In genomic region chr9:37707748-37708147, GRCh38 we compare ENCODE assay signal across 3 cellular contexts.
A peak's percentile ranks its signal among the peaks of the same experiment; 100 is the strongest.
TF ChIP-seq lines count a peak whose summit lies in the region.

No MANE protein-coding gene starts in this region.

TF ChIP-seq in liver, 16 proteins besides CTCF, POLR2A, EP300 and RAD21:
- TF ChIP-seq SP1 (IDR thresholded peaks at IDR 0.05) (peak; percentile 63), REST (IDR thresholded peaks at IDR 0.05) (peak; percentile 32), HNF4A (conservative IDR thresholded peaks at IDR 0.05) (peak; percentile 76 to 86), JUND (IDR thresholded peaks at IDR 0.05) (peak in 1 of 2 donors; percentile 41), TAF1 (conservative IDR thresholded peaks at IDR 0.05) (no peak), FOXA2 (IDR thresholded peaks at IDR 0.05) (peak; percentile 25), EGR1 (IDR thresholded peaks at IDR 0.05; ENCODE audit: low read depth in 2 of 2) (peak in 1 of 2 donors; percentile 33), NR2F2 (IDR thresholded peaks at IDR 0.05) (no peak), YY1 (IDR thresholded peaks at IDR 0.05) (peak; percentile 38), FOXA1 (IDR thresholded peaks at IDR 0.05) (peak; percentile 44), ZBTB33 (IDR thresholded peaks at IDR 0.05) (peak; percentile 56), RXRA (IDR thresholded peaks at IDR 0.05) (peak; percentile 50 to 87), GABPA (IDR thresholded peaks at IDR 0.05 in 1 of 2, conservative IDR thresholded peaks at IDR 0.05 in 1 of 2) (peak in 1 of 2 donors; percentile 37), ATF3 (IDR thresholded peaks at IDR 0.05) (no peak), HNF4G (IDR thresholded peaks at IDR 0.05) (peak; percentile 27)
- TF ChIP-seq, protein P1, sequence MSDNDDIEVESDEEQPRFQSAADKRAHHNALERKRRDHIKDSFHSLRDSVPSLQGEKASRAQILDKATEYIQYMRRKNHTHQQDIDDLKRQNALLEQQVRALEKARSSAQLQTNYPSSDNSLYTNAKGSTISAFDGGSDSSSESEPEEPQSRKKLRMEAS (IDR thresholded peaks at IDR 0.05) = no peak

TF ChIP-seq in HepG2, 621 proteins besides CTCF, POLR2A, EP300 and RAD21:
- TF ChIP-seq FOXO4 (CRISPR knock-in tag; conservative IDR thresholded peaks at IDR 0.05) (no peak), MED13 (CRISPR knock-in tag; IDR thresholded peaks at IDR 0.05) (no peak), ZNF446 (CRISPR knock-in tag; IDR thresholded peaks at IDR 0.05) (no peak), MEIS1 (CRISPR knock-in tag; IDR thresholded peaks at IDR 0.05; ENCODE audit: borderline replicate concordance) (no peak), RBAK (CRISPR knock-in tag; IDR thresholded peaks at IDR 0.05) (no peak), ZSCAN22 (CRISPR knock-in tag; IDR thresholded peaks at IDR 0.05) (no peak), NR2C2 (CRISPR knock-in tag; IDR thresholded peaks at IDR 0.05; ENCODE audit: borderline replicate concordance) (no peak), NR3C1 (CRISPR knock-in tag; IDR thresholded peaks at IDR 0.05) (no peak), ZNF136 (CRISPR knock-in tag; IDR thresholded peaks at IDR 0.05; ENCODE audit: low read depth) (no peak), ZNF703 (CRISPR knock-in tag; IDR thresholded peaks at IDR 0.05; ENCODE audit: borderline replicate concordance) (no peak), TRIM24 (CRISPR knock-in tag; IDR thresholded peaks at IDR 0.05) (no peak), ONECUT2 (CRISPR knock-in tag; IDR thresholded peaks at IDR 0.05) (no peak), PBX3 (CRISPR knock-in tag; IDR thresholded peaks at IDR 0.05; ENCODE audit: borderline replicate concordance) (no peak), ATF7 (IDR thresholded peaks at IDR 0.05) (no peak), ATF7 (CRISPR knock-in tag; IDR thresholded peaks at IDR 0.05) (no peak), ZSCAN31 (CRISPR knock-in tag; IDR thresholded peaks at IDR 0.05; ENCODE audit: low read depth) (no peak)

TF ChIP-seq in GM23338, 12 proteins besides CTCF, POLR2A, EP300 and RAD21:
- TF ChIP-seq POLR2AphosphoS5 (IDR thresholded peaks at IDR 0.05; ENCODE audit: low read depth) (no peak), ZNF114 (CRISPR knock-in tag; IDR thresholded peaks at IDR 0.05) (no peak), EZH2phosphoT487 (IDR thresholded peaks at IDR 0.05; ENCODE audit: unreplicated experiment) (no peak), ZNF331 (CRISPR knock-in tag; IDR thresholded peaks at IDR 0.05; ENCODE audit: low read depth) (no peak), ETS1 (IDR thresholded peaks at IDR 0.05) (no peak), CREB1 (CRISPR knock-in tag; IDR thresholded peaks at IDR 0.05; ENCODE audit: low read depth) (no peak), STAT1 (IDR thresholded peaks at IDR 0.05; ENCODE audit: unreplicated experiment) (no peak), EZH2 (IDR thresholded peaks at IDR 0.05; ENCODE audit: low read depth, unreplicated experiment) (no peak), REST (IDR thresholded peaks at IDR 0.05; ENCODE audit: unreplicated experiment) (no peak)
- TF ChIP-seq, protein P2, sequence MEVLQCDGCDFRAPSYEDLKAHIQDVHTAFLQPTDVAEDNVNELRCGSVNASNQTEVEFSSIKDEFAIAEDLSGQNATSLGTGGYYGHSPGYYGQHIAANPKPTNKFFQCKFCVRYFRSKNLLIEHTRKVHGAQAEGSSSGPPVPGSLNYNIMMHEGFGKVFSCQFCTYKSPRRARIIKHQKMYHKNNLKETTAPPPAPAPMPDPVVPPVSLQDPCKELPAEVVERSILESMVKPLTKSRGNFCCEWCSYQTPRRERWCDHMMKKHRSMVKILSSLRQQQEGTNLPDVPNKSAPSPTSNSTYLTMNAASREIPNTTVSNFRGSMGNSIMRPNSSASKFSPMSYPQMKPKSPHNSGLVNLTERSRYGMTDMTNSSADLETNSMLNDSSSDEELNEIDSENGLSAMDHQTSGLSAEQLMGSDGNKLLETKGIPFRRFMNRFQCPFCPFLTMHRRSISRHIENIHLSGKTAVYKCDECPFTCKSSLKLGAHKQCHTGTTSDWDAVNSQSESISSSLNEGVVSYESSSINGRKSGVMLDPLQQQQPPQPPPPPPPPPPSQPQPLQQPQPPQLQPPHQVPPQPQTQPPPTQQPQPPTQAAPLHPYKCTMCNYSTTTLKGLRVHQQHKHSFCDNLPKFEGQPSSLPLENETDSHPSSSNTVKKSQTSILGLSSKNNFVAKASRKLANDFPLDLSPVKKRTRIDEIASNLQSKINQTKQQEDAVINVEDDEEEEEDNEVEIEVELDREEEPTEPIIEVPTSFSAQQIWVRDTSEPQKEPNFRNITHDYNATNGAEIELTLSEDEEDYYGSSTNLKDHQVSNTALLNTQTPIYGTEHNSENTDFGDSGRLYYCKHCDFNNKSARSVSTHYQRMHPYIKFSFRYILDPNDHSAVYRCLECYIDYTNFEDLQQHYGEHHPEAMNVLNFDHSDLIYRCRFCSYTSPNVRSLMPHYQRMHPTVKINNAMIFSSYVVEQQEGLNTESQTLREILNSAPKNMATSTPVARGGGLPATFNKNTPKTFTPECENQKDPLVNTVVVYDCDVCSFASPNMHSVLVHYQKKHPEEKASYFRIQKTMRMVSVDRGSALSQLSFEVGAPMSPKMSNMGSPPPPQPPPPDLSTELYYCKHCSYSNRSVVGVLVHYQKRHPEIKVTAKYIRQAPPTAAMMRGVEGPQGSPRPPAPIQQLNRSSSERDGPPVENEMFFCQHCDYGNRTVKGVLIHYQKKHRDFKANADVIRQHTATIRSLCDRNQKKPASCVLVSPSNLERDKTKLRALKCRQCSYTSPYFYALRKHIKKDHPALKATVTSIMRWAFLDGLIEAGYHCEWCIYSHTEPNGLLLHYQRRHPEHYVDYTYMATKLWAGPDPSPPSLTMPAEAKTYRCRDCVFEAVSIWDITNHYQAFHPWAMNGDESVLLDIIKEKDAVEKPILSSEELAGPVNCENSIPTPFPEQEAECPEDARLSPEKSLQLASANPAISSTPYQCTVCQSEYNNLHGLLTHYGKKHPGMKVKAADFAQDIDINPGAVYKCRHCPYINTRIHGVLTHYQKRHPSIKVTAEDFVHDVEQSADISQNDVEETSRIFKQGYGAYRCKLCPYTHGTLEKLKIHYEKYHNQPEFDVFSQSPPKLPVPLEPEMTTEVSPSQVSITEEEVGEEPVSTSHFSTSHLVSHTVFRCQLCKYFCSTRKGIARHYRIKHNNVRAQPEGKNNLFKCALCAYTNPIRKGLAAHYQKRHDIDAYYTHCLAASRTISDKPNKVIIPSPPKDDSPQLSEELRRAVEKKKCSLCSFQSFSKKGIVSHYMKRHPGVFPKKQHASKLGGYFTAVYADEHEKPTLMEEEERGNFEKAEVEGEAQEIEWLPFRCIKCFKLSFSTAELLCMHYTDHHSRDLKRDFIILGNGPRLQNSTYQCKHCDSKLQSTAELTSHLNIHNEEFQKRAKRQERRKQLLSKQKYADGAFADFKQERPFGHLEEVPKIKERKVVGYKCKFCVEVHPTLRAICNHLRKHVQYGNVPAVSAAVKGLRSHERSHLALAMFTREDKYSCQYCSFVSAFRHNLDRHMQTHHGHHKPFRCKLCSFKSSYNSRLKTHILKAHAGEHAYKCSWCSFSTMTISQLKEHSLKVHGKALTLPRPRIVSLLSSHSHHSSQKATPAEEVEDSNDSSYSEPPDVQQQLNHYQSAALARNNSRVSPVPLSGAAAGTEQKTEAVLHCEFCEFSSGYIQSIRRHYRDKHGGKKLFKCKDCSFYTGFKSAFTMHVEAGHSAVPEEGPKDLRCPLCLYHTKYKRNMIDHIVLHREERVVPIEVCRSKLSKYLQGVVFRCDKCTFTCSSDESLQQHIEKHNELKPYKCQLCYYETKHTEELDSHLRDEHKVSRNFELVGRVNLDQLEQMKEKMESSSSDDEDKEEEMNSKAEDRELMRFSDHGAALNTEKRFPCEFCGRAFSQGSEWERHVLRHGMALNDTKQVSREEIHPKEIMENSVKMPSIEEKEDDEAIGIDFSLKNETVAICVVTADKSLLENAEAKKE (CRISPR knock-in tag; IDR thresholded peaks at IDR 0.05) = no peak
